19 cellular contexts compared by ENCODE assay signal in the genomic region with DNA sequence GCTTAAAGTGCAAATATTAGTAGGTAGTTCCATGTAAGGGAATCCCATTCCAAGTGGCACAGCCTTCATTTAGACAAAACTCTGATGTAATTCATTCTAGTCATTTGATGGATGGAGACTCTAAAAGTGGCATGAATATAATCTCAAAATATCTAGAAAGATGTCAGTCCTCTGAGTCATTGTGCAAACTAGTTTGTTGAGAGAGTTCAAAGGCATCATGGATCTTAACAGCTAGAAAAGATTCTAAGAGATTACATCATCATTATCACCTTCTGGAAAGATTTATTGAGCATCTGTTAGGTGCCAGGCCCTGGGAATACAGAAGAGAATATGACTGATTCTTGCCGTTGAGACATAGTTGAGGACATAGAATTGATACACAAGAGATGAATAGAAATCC. TPM values are rescaled to one million over a fixed set of nuclear protein-coding genes. Genes with fewer than 3 reads are reported as not detected.
A peak's percentile ranks its signal among the peaks of the same experiment; 100 is the strongest.
DNase-seq lines count a peak whose midpoint lies in the region; ATAC-seq and TF ChIP-seq lines count a peak whose summit lies in the region.
"Had no signal": no experiment of that assay in that cellular context is flagged by ENCODE, and none has a peak within 500 bp of the region (broad histone marks: within the 10 kb centered on the region; RNA-seq: fewer than 3 reads in every experiment).

No MANE protein-coding gene starts in this region.

- intact Hi-C loops in activated CD4-positive, alpha-beta T cell treated with anti-CD3 and anti-CD28 coated beads, Interleukin-2, amount 10 ng/mL, durations not matched to agents 24 days and 14 days (cut with micrococcal nuclease) = no loop called here

- H3K27ac Mint-ChIP-seq in T-helper 17 cell = no peak overlapping the region
- no peak overlapping the region for H3K27ac Mint-ChIP-seq in activated CD4-positive, alpha-beta T cell treated with anti-CD3 and anti-CD28 coated beads, Interleukin-2, amount 10 ng/mL, durations not matched to agents 24 days and 14 days
- H3K27ac Mint-ChIP-seq: activated CD4-positive, alpha-beta memory T cell treated with anti-CD3 and anti-CD28 coated beads, Interleukin-2, amount 10 ng/mL, durations not matched to agents 7 days and 5 days; brain; endodermal cell; stimulated activated naive CD8-positive, alpha-beta T cell treated with anti-CD3 and anti-CD28 coated beads, Interleukin-15, amount 100 ng/mL, for 72 hours had no signal

- peaks cover 25% of the 10 kb centered on the region for H3K9me3 Mint-ChIP-seq in activated CD4-positive, alpha-beta T cell treated with anti-CD3 and anti-CD28 coated beads, Interleukin-2, amount 10 ng/mL, durations not matched to agents 24 days and 14 days

- no peaks in the 10 kb centered on the region for H3K27me3 Mint-ChIP-seq in T-helper 17 cell
- no peaks in the 10 kb centered on the region for H3K27me3 Mint-ChIP-seq in activated CD4-positive, alpha-beta T cell treated with anti-CD3 and anti-CD28 coated beads, Interleukin-2, amount 10 ng/mL, durations not matched to agents 24 days and 14 days
- H3K27me3 Mint-ChIP-seq: activated CD4-positive, alpha-beta memory T cell treated with anti-CD3 and anti-CD28 coated beads, Interleukin-2, amount 10 ng/mL, durations not matched to agents 7 days and 5 days; brain; stimulated activated naive CD8-positive, alpha-beta T cell treated with anti-CD3 and anti-CD28 coated beads, Interleukin-15, amount 100 ng/mL, for 72 hours had no signal

- no peak overlapping the region for H3K4me3 ChIP-seq in astrocyte of the spinal cord (ENCODE audit: low read depth, low read length)
- H3K4me3 ChIP-seq: BLaER1 treated with 17β-estradiol and CSF1 and Interleukin-3, amounts not matched to agents 10 nM and 100 nM; pancreas had no signal

- H3K4me1 Mint-ChIP-seq in T-helper 17 cell = peaks cover 8% of the 10 kb centered on the region
- H3K4me1 Mint-ChIP-seq in activated CD4-positive, alpha-beta T cell treated with anti-CD3 and anti-CD28 coated beads, Interleukin-2, amount 10 ng/mL, durations not matched to agents 24 days and 14 days = peaks cover 2% of the 10 kb centered on the region

- no peaks in the 10 kb centered on the region for H3K36me3 Mint-ChIP-seq in T-helper 17 cell (ENCODE audit: low read depth)
- H3K36me3 Mint-ChIP-seq in activated CD4-positive, alpha-beta T cell treated with anti-CD3 and anti-CD28 coated beads, Interleukin-2, amount 10 ng/mL, durations not matched to agents 24 days and 14 days (ENCODE audit: low read depth) = peaks cover 5% of the 10 kb centered on the region

- no peak overlapping the region for H3K4me3 Mint-ChIP-seq in T-helper 17 cell
- no peak overlapping the region for H3K4me3 Mint-ChIP-seq in activated CD4-positive, alpha-beta T cell treated with anti-CD3 and anti-CD28 coated beads, Interleukin-2, amount 10 ng/mL, durations not matched to agents 24 days and 14 days
- H3K4me3 Mint-ChIP-seq: activated CD4-positive, alpha-beta memory T cell treated with anti-CD3 and anti-CD28 coated beads, Interleukin-2, amount 10 ng/mL, durations not matched to agents 7 days and 5 days; brain; endodermal cell; immature natural killer cell; stimulated activated naive CD8-positive, alpha-beta T cell treated with anti-CD3 and anti-CD28 coated beads, Interleukin-15, amount 100 ng/mL, for 72 hours had no signal

- TF ChIP-seq CTCF in astrocyte of the spinal cord (IDR thresholded peaks at IDR 0.05; ENCODE audit: low read depth, low read length) = no peak

- no peak for ATAC-seq in T-helper 17 cell
- ATAC-seq: pancreas; stimulated activated naive CD8-positive, alpha-beta T cell treated with anti-CD3 and anti-CD28 coated beads, Interleukin-15, amount 100 ng/mL, for 72 hours had no signal

- peak; percentile 39 for DNase-seq in Daoy (ENCODE audit: low read depth)
- DNase-seq in LoVo (ENCODE audit: low spot score) = peak; percentile 39
- DNase-seq in astrocyte of the spinal cord (ENCODE audit: low read depth, low spot score) = peak; percentile 37
- DNase-seq in myocyte (ENCODE audit: low read depth) = peak; percentile 56
- DNase-seq in NCI-H2081 treated with DMSO at 0.1 percent for 48 hours (lab: John Stamatoyannopoulos, UW) = no peak
- DNase-seq in T-helper 17 cell = no peak
- DNase-seq in mesenteric fat pad (ENCODE audit: low spot score) = no peak
- DNase-seq in activated CD4-positive, alpha-beta T cell treated with anti-CD3 and anti-CD28 coated beads, Interleukin-2, amount 10 ng/mL, durations not matched to agents 24 days and 14 days = no peak
- DNase-seq: activated CD4-positive, alpha-beta memory T cell treated with anti-CD3 and anti-CD28 coated beads, Interleukin-2, amount 10 ng/mL, durations not matched to agents 7 days and 5 days; activated effector memory CD4-positive, alpha-beta T cell treated with Interleukin-2 at 50 U/mL for 16 hours; endodermal cell; immature natural killer cell; NCI-H187 treated with DMSO at 0.1 percent for 48 hours; NCI-H774; pancreas; SHP77 treated with DMSO at 0.1 percent for 48 hours; stimulated activated naive CD8-positive, alpha-beta T cell treated with anti-CD3 and anti-CD28 coated beads, Interleukin-15, amount 100 ng/mL, for 72 hours had no signal

- in situ Hi-C loops in astrocyte of the spinal cord (cut with HindIII; ENCODE audit: low sequenced_read_pairs) = no loop called here

- H3K9me3 ChIP-seq in T-helper 17 cell (ENCODE audit: control insufficient read depth, low read length, poor library complexity, severe bottlenecking) = no peaks in the 10 kb centered on the region
- H3K9me3 ChIP-seq: pancreas had no signal

RNA-seq across cellular contexts. Expression of a gene that starts 30.7 kb away (rescaled TPM):
- 12.6 and 16.9 TPM in 2 replicates for total RNA-seq in Daoy (2014; rRNA removed; shearing (Covaris generic))
- total RNA-seq in myocyte (30.1 and 37.1 TPM in 2 replicates), T-helper 17 cell (10 to 100 TPM; 13.0 to 14.4 TPM), mesenteric fat pad (20.4 TPM)
- polyA plus RNA-seq in myocyte (2012) = 22.5 TPM
- 8.1 and 12.6 TPM in 2 replicates for total RNA-seq in activated CD4-positive, alpha-beta T cell treated with anti-CD3 and anti-CD28 coated beads, Interleukin-2, amount 10 ng/mL, durations not matched to agents 24 days and 14 days

Comparison
In these comparisons a context has a peak if more than half of its experiments do, and no peak if none do; other contexts are left out.
1. DNase-seq: peak in Daoy (single experiment), LoVo (single experiment), astrocyte of the spinal cord (single experiment) and myocyte (single experiment); none in NCI-H2081 treated with DMSO at 0.1 percent for 48 hours (single experiment), T-helper 17 cell (0 of 3), mesenteric fat pad (single experiment) and activated CD4-positive, alpha-beta T cell treated with anti-CD3 and anti-CD28 coated beads, Interleukin-2, amount 10 ng/mL, durations not matched to agents 24 days and 14 days (single experiment).